ENCODE assay signal across 16 cellular contexts in the genomic region with DNA sequence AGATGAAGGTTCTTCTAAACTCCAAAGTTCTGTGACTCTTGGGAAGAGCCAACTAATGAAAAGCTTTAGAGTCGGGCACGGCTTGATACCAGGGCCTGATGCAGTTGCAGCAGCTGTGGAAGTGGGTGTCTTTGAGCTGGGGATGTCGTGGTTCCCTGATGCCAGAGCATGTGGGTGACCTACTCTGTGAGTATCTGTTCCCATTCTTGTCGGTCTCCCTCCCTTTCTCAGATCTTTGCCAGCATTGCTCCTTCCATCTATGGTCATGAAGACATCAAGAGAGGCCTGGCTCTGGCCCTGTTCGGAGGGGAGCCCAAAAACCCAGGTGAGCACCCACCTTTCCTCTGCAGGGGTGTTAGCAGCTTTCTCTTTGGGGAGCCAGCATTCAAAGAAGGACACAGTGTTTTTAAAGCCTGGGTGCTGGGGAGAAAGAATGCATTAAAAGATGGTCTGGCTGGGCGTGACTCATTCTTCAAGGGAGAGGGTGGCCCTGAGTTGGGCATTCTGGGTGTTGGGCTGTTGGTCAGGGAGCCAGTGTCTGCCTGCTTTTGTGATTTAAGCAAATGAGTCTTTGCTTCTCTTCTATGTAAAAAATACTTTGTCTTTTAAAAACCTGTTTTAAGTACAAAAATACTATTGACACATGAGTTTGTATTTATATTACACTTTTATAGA.
"Had no signal": no experiment of that assay in that cellular context is flagged by ENCODE, and none has a peak within 500 bp of the region (broad histone marks: within the 10 kb centered on the region; RNA-seq: fewer than 3 reads in every experiment).

No MANE protein-coding gene starts in this region.

- H3K27ac ChIP-seq: esophagus muscularis mucosa, left ventricle myocardium inferior, ovary, suprapubic skin had no signal

- DNase-seq: activated CD4-positive, alpha-beta T cell treated with anti-CD3 and anti-CD28 coated beads, Interleukin-2, amount 50 U/mL, for 1 hour; activated CD4-positive, CD25-positive, alpha-beta regulatory T cell; activated effector memory CD4-positive, alpha-beta T cell treated with Interleukin-2 at 50 U/mL for 16 hours; activated naive CD8-positive, alpha-beta T cell treated with anti-CD3 and anti-CD28 coated beads, Interleukin-2, amount 50 U/mL, for 24 hours; glutamatergic neuron; left ventricle myocardium inferior; stimulated activated CD4-positive, alpha-beta T cell treated with anti-CD3 and anti-CD28 coated beads, Interleukin-2, amount 100 ng/mL, for 48 hours; stimulated activated naive CD8-positive, alpha-beta T cell treated with anti-CD3 and anti-CD28 coated beads, Interleukin-15, Interleukin-2, amounts not matched to agents 100 U/mL and 50 U/mL, for 24 hours; T-helper 17 cell had no signal

- H3K4me1 ChIP-seq: left ventricle myocardium inferior, suprapubic skin had no signal

- H3K9me3 ChIP-seq: esophagus muscularis mucosa, left ventricle myocardium inferior, ovary, suprapubic skin had no signal

- H3K9me3 Mint-ChIP-seq: activated naive CD8-positive, alpha-beta T cell treated with anti-CD3 and anti-CD28 coated beads, Interleukin-2, amount 50 U/mL, for 24 hours; central memory CD8-positive, alpha-beta T cell; neural crest cell; type B pancreatic cell had no signal

- H3K36me3 ChIP-seq: ovary had no signal

- H3K27me3 Mint-ChIP-seq: activated naive CD8-positive, alpha-beta T cell treated with anti-CD3 and anti-CD28 coated beads, Interleukin-2, amount 50 U/mL, for 24 hours; central memory CD8-positive, alpha-beta T cell; T-helper 17 cell; type B pancreatic cell had no signal

- H3K4me3 Mint-ChIP-seq: activated naive CD8-positive, alpha-beta T cell treated with anti-CD3 and anti-CD28 coated beads, Interleukin-2, amount 50 U/mL, for 24 hours; central memory CD8-positive, alpha-beta T cell; neural crest cell; T-helper 17 cell; type B pancreatic cell had no signal

- ATAC-seq: activated naive CD8-positive, alpha-beta T cell treated with anti-CD3 and anti-CD28 coated beads, Interleukin-2, amount 50 U/mL, for 24 hours; stimulated activated naive CD8-positive, alpha-beta T cell treated with anti-CD3 and anti-CD28 coated beads, Interleukin-15, Interleukin-2, amounts not matched to agents 100 U/mL and 50 U/mL, for 24 hours; T-helper 17 cell had no signal

- H3K4me3 ChIP-seq: esophagus muscularis mucosa, left ventricle myocardium inferior, ovary, suprapubic skin had no signal

- H3K4me1 Mint-ChIP-seq: central memory CD8-positive, alpha-beta T cell; neural crest cell had no signal

- H3K27ac Mint-ChIP-seq: activated naive CD8-positive, alpha-beta T cell treated with anti-CD3 and anti-CD28 coated beads, Interleukin-2, amount 50 U/mL, for 24 hours; type B pancreatic cell had no signal

- FAIRE-seq: endometrium had no signal
